In genomic region chr14:61894452-61895077, GRCh38 we compare ENCODE assay signal across 8 cellular contexts.
A peak's percentile ranks its signal among the peaks of the same experiment; 100 is the strongest.
DNase-seq lines count a peak whose midpoint lies in the region; ATAC-seq and TF ChIP-seq lines count a peak whose summit lies in the region.

No MANE protein-coding gene starts in this region.

- no peak for ATAC-seq in GM21381 (IDR thresholded peaks at IDR 0.05; ENCODE audit: unreplicated experiment)

- no peaks in the 10 kb centered on the region for H3K4me1 ChIP-seq in HAP-1

- H3K9me3 ChIP-seq in HAP-1: no peaks in the 10 kb centered on the region

- DNase-seq in Caki2 (ENCODE audit: low read depth) (peak; percentile 4), HAP-1 (ENCODE audit: low spot score in 2 of 2) (peak; percentile 25 to 81), NCI-H2107 treated with DMSO at 0.1 percent for 48 hours (lab: John Stamatoyannopoulos, UW; ENCODE audit: unreplicated experiment) (peak; percentile 40), choroid plexus epithelial cell (ENCODE audit: low read depth) (peak; percentile 84), medulla oblongata (ENCODE audit: extremely low spot score) (peak; percentile 69)
- DNase-seq in activated CD4-positive, CD25-positive, alpha-beta regulatory T cell treated with anti-CD3 and anti-CD28 coated beads, Interleukin-2, amount 50 U/mL, for 72 hours: peak; percentile 49
- DNase-seq in stimulated activated CD8-positive, alpha-beta memory T cell treated with anti-CD3 and anti-CD28 coated beads, Interleukin-2, amount 100 ng/mL, for 48 hours (ENCODE audit: low read depth in 2 of 2): peak; percentile 37 to 41

- no peak overlapping the region for H3K4me3 ChIP-seq in HAP-1
- H3K4me3 ChIP-seq in choroid plexus epithelial cell (ENCODE audit: low read depth, low read length): no peak overlapping the region

- in situ Hi-C loops in Caki2 (cut with HindIII; ENCODE audit: low pct_unique_long_range_greater_than_20kb, low sequenced_read_pairs): no loop called here
- in situ Hi-C loops in HAP-1 (cut with MboI; ENCODE audit: low sequenced_read_pairs): loop anchor here (25.0 kb wide), 1 partner anchor 218 kb away; no protein-coding TSS in a partner anchor

- 0 out of 2 replicates have a peak, but pooled peaks cover 1% of the 10 kb centered on the region for H3K27me3 ChIP-seq in HAP-1 (ENCODE audit: low read depth)

- TF ChIP-seq CTCF in choroid plexus epithelial cell (conservative IDR thresholded peaks at IDR 0.05; ENCODE audit: low read depth, low read length): peak; percentile 87

- no peaks in the 10 kb centered on the region for H3K36me3 ChIP-seq in HAP-1 (replicated peaks)

Comparison
In these comparisons a context has a peak if more than half of its experiments do, and no peak if none do; other contexts are left out.
1. DNase-seq: peak in every context shown above with its lines; median percentile 84 in choroid plexus epithelial cell; 69 in medulla oblongata; 53 in HAP-1; 49 in activated CD4-positive, CD25-positive, alpha-beta regulatory T cell treated with anti-CD3 and anti-CD28 coated beads, Interleukin-2, amount 50 U/mL, for 72 hours; 40 in NCI-H2107 treated with DMSO at 0.1 percent for 48 hours; 39 in stimulated activated CD8-positive, alpha-beta memory T cell treated with anti-CD3 and anti-CD28 coated beads, Interleukin-2, amount 100 ng/mL, for 48 hours; 4 in Caki2.